8 cellular contexts compared by ENCODE assay signal in the genomic region with DNA sequence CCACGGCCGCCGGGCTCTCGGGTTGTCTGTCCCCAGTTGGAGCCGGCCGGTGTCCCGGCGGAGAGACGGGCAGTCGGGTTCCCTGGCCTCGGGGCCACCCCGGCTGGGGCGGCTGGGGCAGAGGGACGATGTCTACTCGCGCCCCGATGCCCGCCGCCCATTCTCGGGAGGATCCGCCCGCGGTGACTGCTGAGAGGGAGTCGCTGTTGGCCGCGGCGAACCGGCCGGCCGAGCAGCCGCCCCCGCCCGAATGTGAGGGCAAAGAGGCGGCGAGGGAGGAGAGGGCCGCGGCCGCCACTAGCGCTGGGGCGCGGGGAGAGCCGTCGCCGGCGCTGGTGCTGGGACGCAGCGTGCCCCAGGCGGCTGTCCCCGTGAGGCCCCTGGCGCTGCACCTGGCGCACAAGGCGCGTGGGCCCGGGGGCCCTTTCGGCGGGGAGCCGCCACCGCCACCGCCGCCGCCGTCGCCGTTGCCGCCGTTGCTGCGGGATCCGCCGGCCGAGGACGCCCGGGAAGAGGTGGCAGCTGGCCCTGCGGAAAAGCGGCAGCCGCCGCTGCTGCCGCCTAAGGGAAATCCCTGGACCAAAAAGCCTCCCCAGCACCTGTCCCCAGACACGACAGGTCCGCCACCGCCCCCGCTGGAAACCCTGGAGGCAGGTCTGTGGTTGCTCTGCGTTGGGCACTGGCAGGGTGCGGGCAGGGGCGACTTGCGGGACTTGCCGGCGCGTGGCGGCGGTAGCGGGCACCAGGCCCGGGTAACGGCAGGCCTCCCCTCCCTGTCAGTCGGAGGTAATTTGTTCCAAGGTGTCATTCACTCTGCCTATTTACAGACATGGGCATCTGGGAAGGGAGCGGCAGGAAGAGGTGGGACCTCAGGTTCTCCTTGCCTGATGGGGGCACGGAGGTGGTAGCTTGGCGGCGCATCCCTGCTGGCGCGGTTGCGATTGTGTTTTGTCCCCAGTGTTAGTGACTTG. TPM values are rescaled to one million over a fixed set of nuclear protein-coding genes. Genes with fewer than 3 reads are reported as not detected.
DNase-seq lines count a peak whose midpoint lies in the region; ATAC-seq and TF ChIP-seq lines count a peak whose summit lies in the region.

No MANE protein-coding gene starts in this region.

- H3K27ac ChIP-seq in WERI-Rb-1 = peak overlapping the region; percentile 90
- H3K27ac ChIP-seq in breast epithelium = peak overlapping the region; percentile 97 to 98
- peak overlapping the region; percentile 80 for H3K27ac ChIP-seq in smooth muscle cell (ENCODE audit: low read depth)

- under 1% methylated on average over 75 of the region's 101 CpGs for WGBS in smooth muscle cell (ENCODE audit: low lambda C conversion rate)

- peak; percentile 30 for ATAC-seq in HG02870 (IDR thresholded peaks at IDR 0.05; ENCODE audit: unreplicated experiment)

- peak overlapping the region; percentile 99 for H3K4me2 ChIP-seq in smooth muscle cell

- H3F3A ChIP-seq in smooth muscle cell (ENCODE audit: low read depth) = no peaks in the 10 kb centered on the region

- peak overlapping the region; percentile 97 for H2AFZ ChIP-seq in smooth muscle cell (ENCODE audit: low read depth)

- H3K4me3 ChIP-seq in WERI-Rb-1 (ENCODE audit: low read depth, low read length) (peak overlapping the region; percentile 72), breast epithelium (peak overlapping the region; percentile 77 to 88 (median 80)), smooth muscle cell (peak overlapping the region; percentile 90)

- H3K9ac ChIP-seq in smooth muscle cell (ENCODE audit: low read depth) = peak overlapping the region; percentile 86

- H3K36me3 ChIP-seq in WERI-Rb-1 = no peaks in the 10 kb centered on the region; the same call in 1 of the 2 replicates
- H3K36me3 ChIP-seq in breast epithelium = no peaks in the 10 kb centered on the region
- no peaks in the 10 kb centered on the region for H3K36me3 ChIP-seq in smooth muscle cell (ENCODE audit: low read depth)

- intact Hi-C loops in breast epithelium (cut with DNase I; ENCODE audit: low total_unique reads) = no loop called here

- H3K79me2 ChIP-seq in smooth muscle cell (ENCODE audit: low read depth) = peaks cover 47% of the 10 kb centered on the region

- DNase-seq in NCI-H2196 (lab: John Stamatoyannopoulos, UW; ENCODE audit: unreplicated experiment) (peak; percentile 27), NCI-H2196 treated with DMSO at 0.1 percent for 48 hours (lab: John Stamatoyannopoulos, UW; ENCODE audit: unreplicated experiment) (no peak), NCI-H187 (lab: John Stamatoyannopoulos, UW) (peak; percentile 3 to 7), WERI-Rb-1 (peak; percentile 84), breast epithelium (ENCODE audit: low spot score in 2 of 2) (peak; percentile 36 to 56), inferior parietal cortex (ENCODE audit: extremely low spot score) (peak; percentile 39), smooth muscle cell (lab: John Stamatoyannopoulos, UW; ENCODE audit: unreplicated experiment) (peak; percentile 58)

- H4K20me1 ChIP-seq in smooth muscle cell (ENCODE audit: low read depth) = peaks cover 13% of the 10 kb centered on the region

- TF ChIP-seq CTCF in WERI-Rb-1 (IDR thresholded peaks at IDR 0.05; ENCODE audit: low read depth, low read length) (peak; percentile 47), breast epithelium (IDR thresholded peaks at IDR 0.05) (no peak), smooth muscle cell (IDR thresholded peaks at IDR 0.05; ENCODE audit: borderline replicate concordance, insufficient read depth, poor library complexity, severe bottlenecking) (no peak)

- TF ChIP-seq POLR2A in breast epithelium (IDR thresholded peaks at IDR 0.05) = no peak

- H3K9me3 ChIP-seq in WERI-Rb-1 (ENCODE audit: severe bottlenecking) = no peaks in the 10 kb centered on the region
- no peaks in the 10 kb centered on the region for H3K9me3 ChIP-seq in breast epithelium
- H3K9me3 ChIP-seq in smooth muscle cell (replicated peaks; ENCODE audit: low read depth) = no peaks in the 10 kb centered on the region

- H3K27me3 ChIP-seq in WERI-Rb-1 (ENCODE audit: insufficient read depth, low read depth, severe bottlenecking) (no peaks in the 10 kb centered on the region), breast epithelium (no peaks in the 10 kb centered on the region), smooth muscle cell (ENCODE audit: low read depth) (no peaks in the 10 kb centered on the region)

- H3K4me1 ChIP-seq in breast epithelium = peaks cover 0 to 4% of the 10 kb centered on the region in 2 donors
- H3K4me1 ChIP-seq in smooth muscle cell (ENCODE audit: low read depth) = peaks cover 7% of the 10 kb centered on the region

RNA-seq across cellular contexts. Expression of gene LARP1B, which starts 0.7 kb away (rescaled TPM):
- 10 to 100 TPM; 21.8 to 31.1 (median 29.0) TPM for total RNA-seq in breast epithelium
- total RNA-seq in smooth muscle cell = 18.8 and 19.1 TPM in 2 replicates
- 6.9 and 9.0 TPM in 2 replicates for polyA plus RNA-seq in smooth muscle cell
